28 cellular contexts compared by ENCODE assay signal in the genomic region with DNA sequence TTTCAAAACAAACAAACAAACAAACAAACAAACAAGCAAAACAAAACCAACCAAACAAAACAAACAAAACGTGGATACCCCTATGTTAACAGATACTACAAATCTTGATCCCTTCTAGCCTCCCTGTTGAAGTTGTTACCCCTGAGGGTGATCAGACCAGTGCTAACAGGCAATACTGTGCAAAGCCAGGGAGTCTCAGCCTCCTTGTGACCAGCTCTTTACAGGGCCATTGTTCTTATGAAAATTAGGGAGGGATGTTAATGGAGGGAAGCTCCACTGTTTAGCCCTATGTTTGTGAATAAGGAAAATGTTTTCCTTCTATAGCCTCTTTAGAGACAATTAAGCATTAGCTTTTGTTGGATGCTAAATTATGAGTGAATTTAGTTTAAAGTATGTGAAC.
"Had no signal": no experiment of that assay in that cellular context is flagged by ENCODE, and none has a peak within 500 bp of the region (broad histone marks: within the 10 kb centered on the region; RNA-seq: fewer than 3 reads in every experiment).

No MANE protein-coding gene starts in this region.

- H3K9me3 Mint-ChIP-seq: stimulated activated effector memory CD8-positive, alpha-beta T cell treated with anti-CD3 and anti-CD28 coated beads, Interleukin-12 subunit alpha, Interleukin-12 subunit beta, amount 100 ng/mL, for 72 hours had no signal

- H3K4me3 ChIP-seq: coronary artery, esophagus squamous epithelium, heart right ventricle, lung, mucosa of descending colon, prostate gland, right atrium auricular region, sigmoid colon, stomach, thyroid gland, vagina had no signal

- H3K27ac Mint-ChIP-seq: effector memory CD8-positive, alpha-beta T cell; memory B cell; mesothelial cell of epicardium; naive B cell; natural killer cell treated with Interleukin-12 subunit alpha and Interleukin-12 subunit beta and Interleukin-15 and Interleukin-18, amount 100 ng/mL, for 72 hours; stimulated activated effector memory CD8-positive, alpha-beta T cell treated with anti-CD3 and anti-CD28 coated beads, Interleukin-12 subunit alpha, Interleukin-12 subunit beta, amount 100 ng/mL, for 72 hours had no signal

- H3K4me1 Mint-ChIP-seq: memory B cell; naive B cell; stimulated activated effector memory CD8-positive, alpha-beta T cell treated with anti-CD3 and anti-CD28 coated beads, Interleukin-12 subunit alpha, Interleukin-12 subunit beta, amount 100 ng/mL, for 72 hours had no signal

- H3K4me3 Mint-ChIP-seq: effector memory CD8-positive, alpha-beta T cell; memory B cell; mesothelial cell of epicardium; naive B cell; natural killer cell treated with Interleukin-12 subunit alpha and Interleukin-12 subunit beta and Interleukin-15 and Interleukin-18, amount 100 ng/mL, for 72 hours; stimulated activated effector memory CD8-positive, alpha-beta T cell treated with anti-CD3 and anti-CD28 coated beads, Interleukin-12 subunit alpha, Interleukin-12 subunit beta, amount 100 ng/mL, for 72 hours had no signal

- H3K9me3 ChIP-seq: esophagus squamous epithelium, mucosa of descending colon, prostate gland, right atrium auricular region, sigmoid colon, thyroid gland, vagina had no signal

- H3K27me3 Mint-ChIP-seq: effector memory CD8-positive, alpha-beta T cell; memory B cell; naive B cell; natural killer cell treated with Interleukin-12 subunit alpha and Interleukin-12 subunit beta and Interleukin-15 and Interleukin-18, amount 100 ng/mL, for 72 hours had no signal

- ATAC-seq: effector memory CD8-positive, alpha-beta T cell; heart right ventricle; left lobe of liver; mucosa of descending colon; natural killer cell treated with Interleukin-12 subunit alpha and Interleukin-12 subunit beta and Interleukin-15 and Interleukin-18, amount 100 ng/mL, for 72 hours; stimulated activated effector memory CD8-positive, alpha-beta T cell treated with anti-CD3 and anti-CD28 coated beads, Interleukin-12 subunit alpha, Interleukin-12 subunit beta, amount 100 ng/mL, for 72 hours had no signal

- H3K36me3 Mint-ChIP-seq: memory B cell; mesothelial cell of epicardium; naive B cell; natural killer cell treated with Interleukin-12 subunit alpha and Interleukin-12 subunit beta and Interleukin-15 and Interleukin-18, amount 100 ng/mL, for 72 hours; stimulated activated effector memory CD8-positive, alpha-beta T cell treated with anti-CD3 and anti-CD28 coated beads, Interleukin-12 subunit alpha, Interleukin-12 subunit beta, amount 100 ng/mL, for 72 hours had no signal

- DNase-seq: effector memory CD8-positive, alpha-beta T cell; erythroblast; esophagus squamous epithelium; foreskin melanocyte; glutamatergic neuron; heart right ventricle; hippocampal formation; kidney; mucosa of descending colon; naive B cell; nucleus accumbens; sigmoid colon; stimulated activated CD4-positive, alpha-beta T cell treated with anti-CD3 and anti-CD28 coated beads, Interleukin-2, amount 100 ng/mL, for 24 hours; stimulated activated CD4-positive, alpha-beta T cell treated with anti-CD3 and anti-CD28 coated beads, Interleukin-4, amount 100 ng/mL, for 24 hours; stimulated activated naive CD4-positive, alpha-beta T cell treated with Interleukin-2 at 50 U/mL for 16 hours; stomach; thyroid gland; trophoblast cell had no signal

- H3K36me3 ChIP-seq: esophagus squamous epithelium, heart right ventricle, prostate gland, right atrium auricular region, sigmoid colon, stomach, thyroid gland, vagina had no signal

- H3K4me1 ChIP-seq: esophagus squamous epithelium, heart right ventricle, prostate gland, right atrium auricular region, sigmoid colon, stomach, thyroid gland, vagina had no signal

- H3K27me3 ChIP-seq: esophagus squamous epithelium, heart right ventricle, right atrium auricular region, sigmoid colon, stomach, thyroid gland, vagina had no signal

- H3K27ac ChIP-seq: coronary artery, esophagus squamous epithelium, heart right ventricle, prostate gland, right atrium auricular region, sigmoid colon, stomach, thyroid gland, vagina had no signal
